In genomic region chr7:95608344-95609173, GRCh38 we compare ENCODE assay signal across 1 cellular context.
TF ChIP-seq lines count a peak whose summit lies in the region.

No MANE protein-coding gene starts in this region.

TF ChIP-seq in GM12878, 131 proteins besides CTCF, POLR2A, EP300 and RAD21 (continued from another document and continues in another):
- TF ChIP-seq REST (IDR thresholded peaks at IDR 0.05; ENCODE audit: low read depth, low read length) = no peak
- TF ChIP-seq MEF2A (IDR thresholded peaks at IDR 0.05; ENCODE audit: insufficient read depth, low read depth, low read length) = no peak
- peak; percentile 77 for TF ChIP-seq TCF12 (IDR thresholded peaks at IDR 0.05; ENCODE audit: low read depth, low read length)
- TF ChIP-seq HDAC2 (IDR thresholded peaks at IDR 0.05) = no peak
- no peak for TF ChIP-seq SIN3A (IDR thresholded peaks at IDR 0.05; ENCODE audit: low read depth, low read length)
- no peak for TF ChIP-seq STAT3 (IDR thresholded peaks at IDR 0.05; ENCODE audit: low read depth, low read length)
- TF ChIP-seq CHD2 (IDR thresholded peaks at IDR 0.05; ENCODE audit: borderline replicate concordance, low read depth, low read length) = no peak
- TF ChIP-seq BMI1 (IDR thresholded peaks at IDR 0.05; ENCODE audit: borderline replicate concordance) = no peak
- no peak for TF ChIP-seq CREM (IDR thresholded peaks at IDR 0.05; ENCODE audit: low read depth)
- no peak for TF ChIP-seq USF2 (IDR thresholded peaks at IDR 0.05; ENCODE audit: borderline replicate concordance, low read depth, low read length)
- no peak for TF ChIP-seq BHLHE40 (IDR thresholded peaks at IDR 0.05; ENCODE audit: borderline replicate concordance in 1 of 2, low read depth in 2 of 2, low read length in 1 of 2)
- peak; percentile 77 for TF ChIP-seq MEF2B (IDR thresholded peaks at IDR 0.05; ENCODE audit: partially characterized antibody, poor library complexity, severe bottlenecking)
- no peak for TF ChIP-seq POLR2AphosphoS2 (IDR thresholded peaks at IDR 0.05; ENCODE audit: low read depth, low read length)
- no peak; the same call in 1 of the 2 replicates for TF ChIP-seq ZNF384 (IDR thresholded peaks at IDR 0.05; ENCODE audit: borderline replicate concordance, low read depth, low read length)
- TF ChIP-seq ZNF274 (IDR thresholded peaks at IDR 0.05; ENCODE audit: insufficient read depth, insufficient read length) = no peak
- TF ChIP-seq ZBTB11 (CRISPR knock-in tag; IDR thresholded peaks at IDR 0.05) = no peak
- TF ChIP-seq SMAD5 (IDR thresholded peaks at IDR 0.05; ENCODE audit: low read depth) = no peak
- no peak for TF ChIP-seq TCF3 (IDR thresholded peaks at IDR 0.05; ENCODE audit: borderline replicate concordance, insufficient read depth, low read depth, low read length)
- no peak for TF ChIP-seq TAF1 (IDR thresholded peaks at IDR 0.05; ENCODE audit: borderline replicate concordance, low read depth, low read length)
- peak; percentile 48; the same call in 1 of the 2 replicates for TF ChIP-seq MTA2 (IDR thresholded peaks at IDR 0.05; ENCODE audit: low read depth)
- TF ChIP-seq BCL11A (IDR thresholded peaks at IDR 0.05; ENCODE audit: low read depth, low read length) = no peak
- TF ChIP-seq RFX5 (IDR thresholded peaks at IDR 0.05; ENCODE audit: low read depth, low read length) = no peak
- TF ChIP-seq ZNF622 (IDR thresholded peaks at IDR 0.05) = no peak
- no peak for TF ChIP-seq NBN (IDR thresholded peaks at IDR 0.05)
- no peak for TF ChIP-seq YY1 (IDR thresholded peaks at IDR 0.05; ENCODE audit: low read depth, low read length)
- no peak for TF ChIP-seq ZNF592 (IDR thresholded peaks at IDR 0.05)
- no peak for TF ChIP-seq KLF5 (IDR thresholded peaks at IDR 0.05; ENCODE audit: partially characterized antibody)
- TF ChIP-seq FOXK2 (IDR thresholded peaks at IDR 0.05) = no peak; the same call in 1 of the 2 replicates
- TF ChIP-seq ESRRA (IDR thresholded peaks at IDR 0.05; ENCODE audit: low read length) = no peak
- TF ChIP-seq ZZZ3 (IDR thresholded peaks at IDR 0.05; ENCODE audit: control insufficient read depth, insufficient read length, low read depth) = no peak
- no peak for TF ChIP-seq CBX5 (IDR thresholded peaks at IDR 0.05; ENCODE audit: low read depth)
- TF ChIP-seq ATF2 (IDR thresholded peaks at IDR 0.05; ENCODE audit: low read length) = no peak
- TF ChIP-seq GATAD2B (conservative IDR thresholded peaks at IDR 0.05; ENCODE audit: low read depth) = peak; percentile 57; the same call in 1 of the 2 replicates
- no peak for TF ChIP-seq PML (IDR thresholded peaks at IDR 0.05; ENCODE audit: low read length)
- TF ChIP-seq RELA (IDR thresholded peaks at IDR 0.05; ENCODE audit: borderline replicate concordance, partially characterized antibody) = no peak
- no peak for TF ChIP-seq ZBTB33 (IDR thresholded peaks at IDR 0.05)
- peak; percentile 42; the same call in 1 of the 2 replicates for TF ChIP-seq ZNF687 (IDR thresholded peaks at IDR 0.05)
- no peak for TF ChIP-seq CEBPB (IDR thresholded peaks at IDR 0.05; ENCODE audit: borderline replicate concordance in 1 of 2, low read depth in 2 of 2, low read length in 2 of 2)
- TF ChIP-seq SMARCA5 (IDR thresholded peaks at IDR 0.05) = no peak
- TF ChIP-seq POLR2AphosphoS5 (IDR thresholded peaks at IDR 0.05; ENCODE audit: low read length) = no peak
- TF ChIP-seq ATF3 (IDR thresholded peaks at IDR 0.05; ENCODE audit: borderline replicate concordance, extremely low read depth, low read depth, low read length) = no peak
- no peak for TF ChIP-seq NFIC (IDR thresholded peaks at IDR 0.05; ENCODE audit: low read depth, low read length)
- no peak for TF ChIP-seq RUNX3 (IDR thresholded peaks at IDR 0.05; ENCODE audit: low read length)
- no peak for TF ChIP-seq PAX5 (IDR thresholded peaks at IDR 0.05; ENCODE audit: borderline replicate concordance, low read depth, low read length)
- TF ChIP-seq EED (IDR thresholded peaks at IDR 0.05; ENCODE audit: low read depth) = 0 out of 2 replicates have a peak, but pooled peaks have one; percentile 25
